In the genomic region with DNA sequence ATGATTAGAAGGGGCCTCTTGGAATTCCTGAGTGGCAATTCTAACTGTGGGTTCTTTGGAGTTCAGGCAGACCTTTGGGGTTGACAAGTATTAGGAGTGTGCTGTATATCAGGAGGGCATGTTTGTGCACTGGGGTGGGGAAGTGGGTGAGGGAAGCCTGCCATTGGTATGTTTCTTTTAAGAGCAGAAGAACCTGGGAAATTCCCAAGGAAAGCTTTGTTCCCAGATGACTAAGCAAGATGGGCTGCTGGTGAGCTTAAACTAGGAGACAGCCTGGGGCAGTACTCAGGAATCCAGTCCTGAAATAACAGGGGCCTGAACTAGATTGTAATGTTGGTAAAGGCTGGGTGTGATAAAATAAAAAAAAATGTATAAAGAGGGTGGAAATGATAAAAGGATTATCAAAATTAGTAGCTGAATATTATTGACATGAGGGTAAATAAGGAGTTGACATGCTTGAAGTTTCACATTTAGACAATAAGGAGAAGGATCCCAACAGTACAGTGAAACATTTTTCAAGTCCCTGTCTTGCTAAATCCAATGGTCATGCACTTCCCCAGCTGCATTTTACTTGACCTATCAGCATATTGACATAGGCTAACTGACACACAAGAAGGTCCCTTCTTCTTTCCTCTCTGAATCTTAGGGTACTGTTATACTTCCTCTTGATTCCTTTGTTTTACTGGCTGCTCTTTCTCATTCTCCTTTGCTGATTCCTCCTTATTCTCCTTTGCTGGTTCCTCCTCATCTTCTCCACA, we compare ENCODE assay signal across 9 cellular contexts. TPM values are rescaled to one million over a fixed set of nuclear protein-coding genes. Genes with fewer than 3 reads are reported as not detected.
DNase-seq lines count a peak whose midpoint lies in the region; ATAC-seq and TF ChIP-seq lines count a peak whose summit lies in the region.
"Had no signal": no experiment of that assay in that cellular context is flagged by ENCODE, and none has a peak within 500 bp of the region (broad histone marks: within the 10 kb centered on the region; RNA-seq: fewer than 3 reads in every experiment).

No MANE protein-coding gene starts in this region.

- H3K9me3 ChIP-seq in PC-3 (ENCODE audit: low read length) = no peaks in the 10 kb centered on the region
- H3K9me3 ChIP-seq in fibroblast of lung (ENCODE audit: control insufficient read depth, insufficient read depth, low read depth, low read length) = no peaks in the 10 kb centered on the region

- no peak overlapping the region for H3K4me3 Mint-ChIP-seq in activated T-helper 17 cell treated with anti-CD3 and anti-CD28 coated beads, Interleukin-2, amount 50 U/mL, for 72 hours

- H3K9me3 Mint-ChIP-seq in activated T-helper 17 cell treated with anti-CD3 and anti-CD28 coated beads, Interleukin-2, amount 50 U/mL, for 72 hours = peaks cover 6% of the 10 kb centered on the region

- H3K36me3 Mint-ChIP-seq in activated T-helper 17 cell treated with anti-CD3 and anti-CD28 coated beads, Interleukin-2, amount 50 U/mL, for 72 hours (ENCODE audit: low read depth) = no peaks in the 10 kb centered on the region

- no peak for TF ChIP-seq CTCF in PC-3 (conservative IDR thresholded peaks at IDR 0.05; ENCODE audit: low read depth, low read length)
- no peak for TF ChIP-seq CTCF in fibroblast of lung (conservative IDR thresholded peaks at IDR 0.05 in 1 of 2, IDR thresholded peaks at IDR 0.05 in 1 of 2; ENCODE audit: low read depth in 1 of 2, low read length in 2 of 2)

- H4K20me1 ChIP-seq in PC-3 (ENCODE audit: low read length) = no peaks in the 10 kb centered on the region
- no peaks in the 10 kb centered on the region for H4K20me1 ChIP-seq in fibroblast of lung (ENCODE audit: control insufficient read depth, extremely low read depth, insufficient read depth, low read length)

- H3K9me2 ChIP-seq in PC-3 (replicated peaks; ENCODE audit: low read length) = no peaks in the 10 kb centered on the region

- H3K4me1 ChIP-seq in PC-3 (ENCODE audit: insufficient read depth, low read length) (peaks cover 56% of the 10 kb centered on the region), fibroblast of lung (ENCODE audit: control insufficient read depth, extremely low read depth, insufficient read depth, low read length) (no peaks in the 10 kb centered on the region)

- DNase-seq in ELR (ENCODE audit: low read depth) (peak; percentile 91), PC-3 (peak; percentile 84), fibroblast of lung (ENCODE audit: low read depth in 2 of 2) (peak; percentile 60 to 87), skeletal muscle cell (ENCODE audit: low read depth) (peak; percentile 73), globus pallidus (ENCODE audit: low spot score) (no peak), mesenteric fat pad (ENCODE audit: low spot score) (no peak)
- DNase-seq: SIG-M5 had no signal

- H3K27me3 Mint-ChIP-seq in activated T-helper 17 cell treated with anti-CD3 and anti-CD28 coated beads, Interleukin-2, amount 50 U/mL, for 72 hours = no peaks in the 10 kb centered on the region

- peak overlapping the region; percentile 76 for H3K9ac ChIP-seq in PC-3 (ENCODE audit: low read length)
- H3K9ac ChIP-seq in fibroblast of lung (ENCODE audit: insufficient read depth, low read length) = no peak overlapping the region

- H3F3A ChIP-seq in PC-3 (ENCODE audit: low read length, unreplicated experiment) = peaks cover 15% of the 10 kb centered on the region

- H3K4me1 Mint-ChIP-seq in activated T-helper 17 cell treated with anti-CD3 and anti-CD28 coated beads, Interleukin-2, amount 50 U/mL, for 72 hours = peaks cover 16% of the 10 kb centered on the region

- POLR2A ChIA-PET in PC-3 (lab: Charles Lee; ENCODE audit: unreplicated experiment) = no interaction called here

- H3K4me2 ChIP-seq in PC-3 (ENCODE audit: low read length) = peak overlapping the region; percentile 48
- H3K4me2 ChIP-seq in fibroblast of lung (ENCODE audit: extremely low read depth, insufficient read depth, low read length) = no peak overlapping the region

- H3K27ac ChIP-seq in PC-3 (ENCODE audit: low read length) = peak overlapping the region; percentile 99
- no peak overlapping the region for H3K27ac ChIP-seq in fibroblast of lung (ENCODE audit: insufficient read depth, low read length)

- no peak overlapping the region for H2AFZ ChIP-seq in PC-3 (ENCODE audit: low read length)
- H2AFZ ChIP-seq in fibroblast of lung (ENCODE audit: low read length) = no peak overlapping the region

- BruUV-seq in PC-3 (replicated peaks; lab: Mats Ljungman, UMichigan) = no TSS peak

- no peaks in the 10 kb centered on the region for H3K27me3 ChIP-seq in PC-3 (ENCODE audit: low read length)
- H3K27me3 ChIP-seq in fibroblast of lung (ENCODE audit: control insufficient read depth, insufficient read depth, low read length) = no peaks in the 10 kb centered on the region

- H3K4me3 ChIP-seq in PC-3 (ENCODE audit: low read length) = no peak overlapping the region
- no peak overlapping the region for H3K4me3 ChIP-seq in fibroblast of lung (replicated peaks in 1 of 4; ENCODE audit: control extremely low read depth in 1 of 4, insufficient read depth in 1 of 4, low read depth in 3 of 4, low read length in 4 of 4)
- no peak overlapping the region for H3K4me3 ChIP-seq in skeletal muscle cell (ENCODE audit: low read depth, low read length)

- H3K36me3 ChIP-seq in PC-3 (ENCODE audit: low read depth, low read length) (no peaks in the 10 kb centered on the region), fibroblast of lung (ENCODE audit: control insufficient read depth, insufficient read depth, low read length) (no peaks in the 10 kb centered on the region)

- H3K27ac Mint-ChIP-seq in activated T-helper 17 cell treated with anti-CD3 and anti-CD28 coated beads, Interleukin-2, amount 50 U/mL, for 72 hours = no peak overlapping the region

- peak; percentile 33 for ATAC-seq in PC-3
- no peak for ATAC-seq in GM18907 (IDR thresholded peaks at IDR 0.05; ENCODE audit: unreplicated experiment)
- ATAC-seq in activated T-helper 17 cell treated with anti-CD3 and anti-CD28 coated beads, Interleukin-2, amount 50 U/mL, for 72 hours (replicated peaks) = no peak

- H3K79me2 ChIP-seq in PC-3 (ENCODE audit: low read length) (no peaks in the 10 kb centered on the region), fibroblast of lung (ENCODE audit: control insufficient read depth, insufficient read depth, low read length) (no peaks in the 10 kb centered on the region)

- intact Hi-C loops in PC-3 (cut with micrococcal nuclease) = no loop called here

- CTCF ChIA-PET in PC-3 (lab: Charles Lee) = no interaction called here

RNA-seq across cellular contexts. Expression of a gene that starts 18.4 kb away (rescaled TPM):
- total RNA-seq in PC-3 (2014; rRNA removed) (15.8 and 24.6 TPM in 2 replicates), fibroblast of lung (102 and 123 TPM in 2 replicates), mesenteric fat pad (148 TPM)
- polyA plus RNA-seq in fibroblast of lung = 37.8 and 55.9 TPM in 2 replicates
- polyA plus RNA-seq in fibroblast of lung (2012) = 27.5 and 37.4 TPM in 2 replicates
- 2.5 and 7.4 TPM in 2 replicates for polyA minus RNA-seq in fibroblast of lung (ENCODE audit: low replicate concordance)
- 10 to 100 TPM; 20.9 to 26.9 TPM for total RNA-seq in activated T-helper 17 cell treated with anti-CD3 and anti-CD28 coated beads, Interleukin-2, amount 50 U/mL, for 72 hours

Comparison
In these comparisons a context has a peak if more than half of its experiments do, and no peak if none do; other contexts are left out.
1. DNase-seq: peak in ELR (single experiment), PC-3 (single experiment), fibroblast of lung (2 of 2) and skeletal muscle cell (single experiment); none in globus pallidus (single experiment) and mesenteric fat pad (single experiment).